8 cellular contexts compared by ENCODE assay signal in genomic region chr3:50611464-50612233, GRCh38. TPM values are rescaled to one million over a fixed set of nuclear protein-coding genes. Genes with fewer than 3 reads are reported as not detected.
A peak's percentile ranks its signal among the peaks of the same experiment; 100 is the strongest.
DNase-seq lines count a peak whose midpoint lies in the region; TF ChIP-seq lines count a peak whose summit lies in the region.

Gene CISH (minus strand): TSS chr3:50611774. CDS start chr3:50611650, 124 bp downstream.

- H3K4me3 ChIP-seq in LNCaP clone FGC (ENCODE audit: low read depth, low read length): peak within 1 kb of the TSS; percentile 65
- H3K4me3 ChIP-seq in SJSA1: peak within 1 kb of the TSS; percentile 43
- peak within 1 kb of the TSS; percentile 80 to 94 for H3K4me3 ChIP-seq in neutrophil (ENCODE audit: low read depth in 1 of 2, low read length in 1 of 2)

- H3K36me3 ChIP-seq in SJSA1: no peaks in the 10 kb centered on the region
- peaks cover 17% of the 10 kb centered on the region for H3K36me3 ChIP-seq in neutrophil

- H3K4me1 ChIP-seq in SJSA1 (replicated peaks): peaks cover 17% of the 10 kb centered on the region
- H3K4me1 ChIP-seq in neutrophil (ENCODE audit: control insufficient read depth in 1 of 2, insufficient read depth in 1 of 2, low read depth in 1 of 2, low read length in 1 of 2): peaks cover 59 to 64% of the 10 kb centered on the region in 2 experiments

- H3K9me3 ChIP-seq in SJSA1 (replicated peaks): no peaks in the 10 kb centered on the region
- no peaks in the 10 kb centered on the region for H3K9me3 ChIP-seq in neutrophil

- TF ChIP-seq CTCF in LNCaP clone FGC (IDR thresholded peaks at IDR 0.05; ENCODE audit: control insufficient read depth, extremely low read depth, insufficient read depth): no peak
- peak; percentile 53 for TF ChIP-seq CTCF in neutrophil (IDR thresholded peaks at IDR 0.05)

- DNase-seq in GF-D8 (lab: John Stamatoyannopoulos, UW) (peak; percentile 97), H4 (ENCODE audit: low spot score) (peak; percentile 79), LNCaP clone FGC (ENCODE audit: low read depth) (peak; percentile 56), SJSA1 (ENCODE audit: low read depth in 1 of 2, low spot score in 2 of 2) (peak; percentile 93 to 95), foreskin melanocyte (peak; percentile 91), superior temporal gyrus (ENCODE audit: extremely low spot score) (peak; percentile 82)
- DNase-seq in activated gamma-delta T cell treated with anti-CD3 and anti-CD28 coated beads, Interleukin-2, amount 50 U/mL, for 16 hours (ENCODE audit: low read depth): peak; percentile 94

- no peaks in the 10 kb centered on the region for H3K27me3 ChIP-seq in SJSA1 (replicated peaks)
- no peaks in the 10 kb centered on the region for H3K27me3 ChIP-seq in neutrophil

- H3K27ac ChIP-seq in SJSA1 (peak within 1 kb of the TSS; percentile 29; the same call in 1 of the 2 replicates), neutrophil (peak within 1 kb of the TSS; percentile 74)

RNA-seq across cellular contexts. Expression of gene CISH, which starts in this region (rescaled TPM):
- 0.23 and 1.3 TPM in 2 replicates for total RNA-seq in H4 (2014; rRNA removed; shearing (Covaris generic))
- total RNA-seq in SJSA1 (2014; rRNA removed; shearing (Covaris generic)): 0.92 TPM in 1 of 2 replicates, not detected in the other

Comparison
In these comparisons a context has a peak if more than half of its experiments do, and no peak if none do; other contexts are left out.
1. Peak in every context shown above with its lines: DNase-seq, H3K4me3 ChIP-seq and H3K27ac ChIP-seq.
2. Peak in DNase-seq, H3K4me3 ChIP-seq and H3K27ac ChIP-seq in SJSA1; RNA of the gene not detected or under 1 TPM.